ENCODE assay signal across 8 cellular contexts in the genomic region with DNA sequence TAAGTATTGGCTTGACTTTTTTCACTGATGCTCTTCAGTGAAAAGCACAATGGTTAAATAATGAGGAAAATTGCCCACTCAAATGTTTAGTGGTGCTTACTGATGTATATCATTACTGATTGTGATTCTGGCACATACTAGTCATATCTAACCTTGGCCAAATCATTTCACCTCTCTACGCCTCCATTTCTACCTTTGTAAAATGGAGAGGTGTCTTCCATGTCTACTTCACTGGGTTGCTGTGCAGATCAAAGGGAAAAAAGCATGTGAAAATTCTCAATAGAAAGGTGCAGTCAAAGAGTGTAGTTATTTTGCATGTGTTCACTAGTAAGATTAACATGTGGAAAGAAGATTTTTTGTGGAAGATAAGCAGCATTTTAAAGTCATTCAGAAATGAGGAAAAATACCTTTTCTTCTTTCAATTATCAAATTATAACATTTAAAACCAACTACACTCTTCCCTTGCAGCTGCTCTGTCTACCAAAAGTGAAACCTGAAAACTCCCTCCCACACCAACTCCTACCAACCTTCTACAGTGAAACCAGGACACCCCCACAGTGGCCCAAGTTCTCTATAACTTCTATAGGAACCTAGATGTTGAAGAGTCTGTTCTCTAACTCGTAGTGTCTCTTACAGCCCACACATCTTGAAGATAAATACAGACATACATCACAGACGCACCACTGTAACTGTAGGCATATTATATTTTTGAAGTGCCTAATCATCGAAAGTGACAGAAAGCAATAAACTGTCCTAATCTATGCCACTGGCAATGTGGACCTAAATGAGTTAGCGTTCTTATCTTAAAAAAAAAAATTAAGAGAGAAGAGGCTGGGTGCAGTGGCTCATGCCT. TPM values are rescaled to one million over a fixed set of nuclear protein-coding genes. Genes with fewer than 3 reads are reported as not detected.
DNase-seq lines count a peak whose midpoint lies in the region; ATAC-seq and TF ChIP-seq lines count a peak whose summit lies in the region.

No MANE protein-coding gene starts in this region.

- H3K9me3 Mint-ChIP-seq in activated CD4-positive, alpha-beta T cell treated with anti-CD3 and anti-CD28 coated beads for 36 hours (ENCODE audit: low read depth) = no peaks in the 10 kb centered on the region
- H3K9me3 Mint-ChIP-seq in activated CD4-positive, alpha-beta T cell treated with anti-CD3 and anti-CD28 coated beads, Interleukin-2, amount 10 ng/mL, durations not matched to agents 24 days and 14 days = no peaks in the 10 kb centered on the region
- H3K9me3 Mint-ChIP-seq in natural killer cell treated with Interleukin-12 subunit alpha and Interleukin-12 subunit beta and Interleukin-15 and Interleukin-18, amount 100 ng/mL, for 72 hours = no peaks in the 10 kb centered on the region
- no peaks in the 10 kb centered on the region for H3K9me3 Mint-ChIP-seq in Caco-2 (ENCODE audit: unreplicated experiment)

- no peak overlapping the region for H3K27ac ChIP-seq in RWPE1

- no peaks in the 10 kb centered on the region for H3K27me3 ChIP-seq in Caco-2 (replicated peaks; ENCODE audit: control insufficient read depth, insufficient read depth, low read length)

- ATAC-seq in activated CD4-positive, alpha-beta T cell treated with anti-CD3 and anti-CD28 coated beads for 36 hours = peak; percentile 87
- peak; percentile 90 for ATAC-seq in HG03066 (IDR thresholded peaks at IDR 0.05; ENCODE audit: low read depth, unreplicated experiment)
- peak; percentile 78 to 82 for ATAC-seq in natural killer cell treated with Interleukin-12 subunit alpha and Interleukin-12 subunit beta and Interleukin-15 and Interleukin-18, amount 100 ng/mL, for 72 hours

- no peaks in the 10 kb centered on the region for H3K9me3 ChIP-seq in Caco-2

- TF ChIP-seq CTCF in Caco-2 (IDR thresholded peaks at IDR 0.05; ENCODE audit: insufficient read depth in 1 of 2, low read depth in 1 of 2, low read length in 1 of 2, severe bottlenecking in 1 of 2, unreplicated experiment in 1 of 2) (no peak), RWPE1 (conservative IDR thresholded peaks at IDR 0.05; ENCODE audit: low read depth) (no peak)

- DNase-seq in activated CD4-positive, alpha-beta T cell treated with anti-CD3 and anti-CD28 coated beads for 36 hours = peak; percentile 69
- no peak for DNase-seq in activated CD4-positive, alpha-beta T cell treated with anti-CD3 and anti-CD28 coated beads, Interleukin-2, amount 50 U/mL, for 1 hour
- DNase-seq in activated CD4-positive, alpha-beta T cell treated with anti-CD3 and anti-CD28 coated beads, Interleukin-2, amount 10 ng/mL, durations not matched to agents 24 days and 14 days = peak; percentile 86
- no peak for DNase-seq in natural killer cell treated with Interleukin-12 subunit alpha and Interleukin-12 subunit beta and Interleukin-15 and Interleukin-18, amount 100 ng/mL, for 72 hours (ENCODE audit: low spot score)
- no peak for DNase-seq in Caco-2
- DNase-seq in HEK293T (ENCODE audit: extremely low spot score) = no peak
- DNase-seq in RWPE1 (ENCODE audit: low spot score) = no peak

- no TSS peak for BruUV-seq in Caco-2 (replicated peaks; lab: Mats Ljungman, UMichigan)

- peak overlapping the region; percentile 73 for H3K4me3 Mint-ChIP-seq in activated CD4-positive, alpha-beta T cell treated with anti-CD3 and anti-CD28 coated beads for 36 hours
- H3K4me3 Mint-ChIP-seq in activated CD4-positive, alpha-beta T cell treated with anti-CD3 and anti-CD28 coated beads, Interleukin-2, amount 10 ng/mL, durations not matched to agents 24 days and 14 days = peak overlapping the region; percentile 85
- H3K4me3 Mint-ChIP-seq in natural killer cell treated with Interleukin-12 subunit alpha and Interleukin-12 subunit beta and Interleukin-15 and Interleukin-18, amount 100 ng/mL, for 72 hours = peak overlapping the region; percentile 82
- H3K4me3 Mint-ChIP-seq in Caco-2 (ENCODE audit: unreplicated experiment) = no peak overlapping the region

- H3K36me3 ChIP-seq in Caco-2 (ENCODE audit: control insufficient read depth, insufficient read depth, low read length) = no peaks in the 10 kb centered on the region

- CTCF ChIA-PET in activated CD4-positive, alpha-beta T cell treated with anti-CD3 and anti-CD28 coated beads for 36 hours (lab: Charles Lee) = interaction anchor here (1.0 to 4.7 kb wide), 10 partner anchors 9 to 297 kb away, joined by 3 to 21 read pairs (median 6); no protein-coding TSS in a partner anchor
- CTCF ChIA-PET in Caco-2 (lab: Charles Lee) (no interaction called here), HEK293T (lab: Yijun Ruan, JAX) (interaction anchor here (0.8 to 1.0 kb wide), 2 partner anchors 239 to 390 kb away, joined by 3 read pairs; no protein-coding TSS in a partner anchor), RWPE1 (lab: Yijun Ruan, JAX) (interaction anchor here (0.8 to 1.1 kb wide), 2 partner anchors 11 to 239 kb away, joined by 3 read pairs; no protein-coding TSS in a partner anchor)

- intact Hi-C loops in activated CD4-positive, alpha-beta T cell treated with anti-CD3 and anti-CD28 coated beads for 36 hours (cut with DNase I, micrococcal nuclease) = loop anchor here (1.0 to 10.0 kb wide), 8 partner anchors 15 to 839 kb away; partner anchors contain the start of gene GCSAM (in 1 of the 2)
- intact Hi-C loops in activated CD4-positive, alpha-beta T cell treated with anti-CD3 and anti-CD28 coated beads, Interleukin-2, amount 10 ng/mL, durations not matched to agents 24 days and 14 days (cut with micrococcal nuclease) = loop anchor here (1.0 to 10.0 kb wide), 12 partner anchors 15 to 839 kb away; partner anchors contain the start of genes ATP6V1A, BTLA, GCSAM and NAA50
- intact Hi-C loops in Caco-2 (cut with micrococcal nuclease; ENCODE audit: unreplicated experiment) = no loop called here

- POLR2A ChIA-PET in activated CD4-positive, alpha-beta T cell treated with anti-CD3 and anti-CD28 coated beads for 36 hours (lab: Charles Lee) = interaction anchor here (0.6 to 1.0 kb wide), 2 partner anchors 22 to 88 kb away, joined by 3 to 5 read pairs; no protein-coding TSS in a partner anchor
- POLR2A ChIA-PET in Caco-2 (lab: Charles Lee) = no interaction called here
- POLR2A ChIA-PET in HEK293T (lab: Yijun Ruan, JAX) = no interaction called here
- POLR2A ChIA-PET in RWPE1 (lab: Yijun Ruan, JAX; ENCODE audit: low non-redundant PET) = no interaction called here

- H3K4me1 Mint-ChIP-seq in activated CD4-positive, alpha-beta T cell treated with anti-CD3 and anti-CD28 coated beads for 36 hours = peaks cover 87% of the 10 kb centered on the region
- peaks cover 67% of the 10 kb centered on the region for H3K4me1 Mint-ChIP-seq in activated CD4-positive, alpha-beta T cell treated with anti-CD3 and anti-CD28 coated beads, Interleukin-2, amount 10 ng/mL, durations not matched to agents 24 days and 14 days
- peaks cover 16 to 42% of the 10 kb centered on the region in 2 donors for H3K4me1 Mint-ChIP-seq in natural killer cell treated with Interleukin-12 subunit alpha and Interleukin-12 subunit beta and Interleukin-15 and Interleukin-18, amount 100 ng/mL, for 72 hours (ENCODE audit: low read depth in 2 of 2)
- H3K4me1 Mint-ChIP-seq in Caco-2 (ENCODE audit: low read depth, unreplicated experiment) = no peaks in the 10 kb centered on the region

- H3K27me3 Mint-ChIP-seq in activated CD4-positive, alpha-beta T cell treated with anti-CD3 and anti-CD28 coated beads for 36 hours = peaks cover 2% of the 10 kb centered on the region
- no peaks in the 10 kb centered on the region for H3K27me3 Mint-ChIP-seq in activated CD4-positive, alpha-beta T cell treated with anti-CD3 and anti-CD28 coated beads, Interleukin-2, amount 10 ng/mL, durations not matched to agents 24 days and 14 days
- peaks cover 3 to 7% of the 10 kb centered on the region in 2 donors for H3K27me3 Mint-ChIP-seq in natural killer cell treated with Interleukin-12 subunit alpha and Interleukin-12 subunit beta and Interleukin-15 and Interleukin-18, amount 100 ng/mL, for 72 hours
- H3K27me3 Mint-ChIP-seq in Caco-2 (ENCODE audit: insufficient read depth, unreplicated experiment) = peaks cover 3% of the 10 kb centered on the region

- no peaks in the 10 kb centered on the region for H3K36me3 Mint-ChIP-seq in activated CD4-positive, alpha-beta T cell treated with anti-CD3 and anti-CD28 coated beads for 36 hours (ENCODE audit: low read depth)
- H3K36me3 Mint-ChIP-seq in activated CD4-positive, alpha-beta T cell treated with anti-CD3 and anti-CD28 coated beads, Interleukin-2, amount 10 ng/mL, durations not matched to agents 24 days and 14 days (ENCODE audit: low read depth) = peaks cover 3% of the 10 kb centered on the region
- no peaks in the 10 kb centered on the region for H3K36me3 Mint-ChIP-seq in natural killer cell treated with Interleukin-12 subunit alpha and Interleukin-12 subunit beta and Interleukin-15 and Interleukin-18, amount 100 ng/mL, for 72 hours
- H3K36me3 Mint-ChIP-seq in Caco-2 (ENCODE audit: insufficient read depth, unreplicated experiment) = no peaks in the 10 kb centered on the region

- no peak overlapping the region for H3K4me3 ChIP-seq in Caco-2 (ENCODE audit: low read depth, low read length)

- no peaks in the 10 kb centered on the region for H3K4me1 ChIP-seq in Caco-2

- H3K27ac Mint-ChIP-seq in activated CD4-positive, alpha-beta T cell treated with anti-CD3 and anti-CD28 coated beads for 36 hours = peak overlapping the region; percentile 91
- peak overlapping the region; percentile 93 for H3K27ac Mint-ChIP-seq in activated CD4-positive, alpha-beta T cell treated with anti-CD3 and anti-CD28 coated beads, Interleukin-2, amount 10 ng/mL, durations not matched to agents 24 days and 14 days
- H3K27ac Mint-ChIP-seq in natural killer cell treated with Interleukin-12 subunit alpha and Interleukin-12 subunit beta and Interleukin-15 and Interleukin-18, amount 100 ng/mL, for 72 hours = peak overlapping the region; percentile 67 to 82
- no peak overlapping the region for H3K27ac Mint-ChIP-seq in Caco-2 (ENCODE audit: unreplicated experiment)

TF ChIP-seq in HEK293T, 16 proteins besides CTCF, POLR2A, EP300 and RAD21 (continues in another document):
- TF ChIP-seq BHLHE40 (IDR thresholded peaks at IDR 0.05; ENCODE audit: borderline replicate concordance) = no peak
- TF ChIP-seq NFRKB (IDR thresholded peaks at IDR 0.05) = no peak
- no peak for TF ChIP-seq ELF4 (IDR thresholded peaks at IDR 0.05)
- no peak for TF ChIP-seq CTBP1 (IDR thresholded peaks at IDR 0.05; ENCODE audit: borderline replicate concordance)

RNA-seq across cellular contexts. Expression of gene CD200R1, which starts 1.4 kb away (rescaled TPM):
- 1 to 10 TPM; 1.4 to 1.5 TPM for total RNA-seq in activated CD4-positive, alpha-beta T cell treated with anti-CD3 and anti-CD28 coated beads for 36 hours
- total RNA-seq in activated CD4-positive, alpha-beta T cell treated with anti-CD3 and anti-CD28 coated beads, Interleukin-2, amount 10 ng/mL, durations not matched to agents 24 days and 14 days = 3.8 TPM in 2 replicates
- 1 to 10 TPM; 3.7 to 8.3 TPM for total RNA-seq in natural killer cell treated with Interleukin-12 subunit alpha and Interleukin-12 subunit beta and Interleukin-15 and Interleukin-18, amount 100 ng/mL, for 72 hours
- total RNA-seq in Caco-2 (2022) = 0.11 and 0.28 TPM in 2 replicates

RNA-seq across cellular contexts. Expression of gene GTPBP8, which starts 17.2 kb away (rescaled TPM):
- 10 to 100 TPM; 34.3 to 43.0 TPM for total RNA-seq in activated CD4-positive, alpha-beta T cell treated with anti-CD3 and anti-CD28 coated beads for 36 hours
- 18.4 and 18.9 TPM in 2 replicates for total RNA-seq in activated CD4-positive, alpha-beta T cell treated with anti-CD3 and anti-CD28 coated beads, Interleukin-2, amount 10 ng/mL, durations not matched to agents 24 days and 14 days
- 10 to 100 TPM; 41.5 to 43.2 TPM for total RNA-seq in natural killer cell treated with Interleukin-12 subunit alpha and Interleukin-12 subunit beta and Interleukin-15 and Interleukin-18, amount 100 ng/mL, for 72 hours
- 18.3 and 19.5 TPM in 2 replicates for total RNA-seq in Caco-2 (2022)

Comparison
In these comparisons a context has a peak if more than half of its experiments do, and no peak if none do; other contexts are left out.
1. DNase-seq: peak in activated CD4-positive, alpha-beta T cell treated with anti-CD3 and anti-CD28 coated beads for 36 hours (single experiment) and activated CD4-positive, alpha-beta T cell treated with anti-CD3 and anti-CD28 coated beads, Interleukin-2, amount 10 ng/mL, durations not matched to agents 24 days and 14 days (single experiment); none in activated CD4-positive, alpha-beta T cell treated with anti-CD3 and anti-CD28 coated beads, Interleukin-2, amount 50 U/mL, for 1 hour (single experiment), natural killer cell treated with Interleukin-12 subunit alpha and Interleukin-12 subunit beta and Interleukin-15 and Interleukin-18, amount 100 ng/mL, for 72 hours (single experiment), Caco-2 (0 of 2), HEK293T (single experiment) and RWPE1 (single experiment).
2. Peak in every context shown above with its lines, with median percentiles within 50 percentile points of each other: ATAC-seq.